In the genomic region with DNA sequence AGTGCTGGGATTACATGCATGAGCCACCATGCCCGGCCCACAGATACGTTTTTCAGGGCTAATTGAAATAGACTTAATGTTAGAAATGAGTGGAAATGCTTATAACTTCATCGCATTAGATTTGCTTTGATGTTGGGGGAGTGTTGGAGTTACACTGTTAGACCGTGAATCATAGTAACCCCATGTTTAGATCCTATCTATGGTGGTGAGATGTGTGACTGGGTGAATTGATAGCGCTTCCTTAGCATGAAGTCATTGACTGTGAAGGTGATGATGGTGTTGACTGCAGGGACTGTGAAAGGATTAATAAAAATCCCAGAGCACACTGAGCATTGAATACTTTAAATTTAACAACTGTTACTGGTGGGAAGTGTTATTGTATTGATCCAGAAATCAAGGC, we compare ENCODE assay signal across 7 cellular contexts. TPM values are rescaled to one million over a fixed set of nuclear protein-coding genes. Genes with fewer than 3 reads are reported as not detected.
DNase-seq lines count a peak whose midpoint lies in the region; ATAC-seq and TF ChIP-seq lines count a peak whose summit lies in the region.
"Had no signal": no experiment of that assay in that cellular context is flagged by ENCODE, and none has a peak within 500 bp of the region (broad histone marks: within the 10 kb centered on the region; RNA-seq: fewer than 3 reads in every experiment).

No MANE protein-coding gene starts in this region.

- peak overlapping the region; percentile 93 for H3K27ac Mint-ChIP-seq in activated naive CD4-positive, alpha-beta T cell treated with anti-CD3 and anti-CD28 coated beads, Interleukin-2, amount 10 ng/mL, durations not matched to agents 7 days and 5 days

- CTCF ChIA-PET in activated naive CD4-positive, alpha-beta T cell treated with anti-CD3 and anti-CD28 coated beads, Interleukin-2, amount 10 ng/mL, durations not matched to agents 7 days and 5 days (lab: Charles Lee), result no interaction called here

- no peak for TF ChIP-seq CTCF in esophagus squamous epithelium (IDR thresholded peaks at IDR 0.05)
- no peak for TF ChIP-seq CTCF in thyroid gland (IDR thresholded peaks at IDR 0.05)

- H3K36me3 ChIP-seq in esophagus squamous epithelium, result peaks cover 8 to 52% (median 30%) of the 10 kb centered on the region in 3 donors
- H3K36me3 ChIP-seq in subcutaneous abdominal adipose tissue (ENCODE audit: control insufficient read depth in 5 of 5, insufficient read depth in 5 of 5, low read length in 5 of 5), result peaks cover 10 to 47% (median 45%) of the 10 kb centered on the region in 5 donors
- peaks cover 31 to 40% of the 10 kb centered on the region in 2 donors for H3K36me3 ChIP-seq in thyroid gland

- H3K27ac ChIP-seq in esophagus squamous epithelium (peak overlapping the region in 1 of 4 donors; percentile 96), subcutaneous abdominal adipose tissue (ENCODE audit: low read depth, low read length) (no peak overlapping the region), thyroid gland (no peak overlapping the region)

- peaks cover 13 to 26% (median 15%) of the 10 kb centered on the region in 3 donors for H3K4me1 ChIP-seq in esophagus squamous epithelium
- H3K4me1 ChIP-seq in subcutaneous abdominal adipose tissue (ENCODE audit: control insufficient read depth in 5 of 5, insufficient read depth in 5 of 5, low read length in 5 of 5), result peaks cover 4 to 30% (median 29%) of the 10 kb centered on the region in 5 donors
- peaks cover 16 to 18% of the 10 kb centered on the region in 2 donors for H3K4me1 ChIP-seq in thyroid gland

- ATAC-seq in GM18505 (IDR thresholded peaks at IDR 0.05; ENCODE audit: unreplicated experiment), result no peak

- intact Hi-C loops in esophagus squamous epithelium (cut with DNase I) (no loop called here), thyroid gland (cut with DNase I) (no loop called here)

- peak overlapping the region in 3 of 4 donors; percentile 91 to 100 (median 96) for H3K4me3 ChIP-seq in esophagus squamous epithelium
- H3K4me3 ChIP-seq in subcutaneous abdominal adipose tissue (ENCODE audit: low read depth in 1 of 5, low read length in 5 of 5), result peak overlapping the region; percentile 89 to 98 (median 96)
- no peak overlapping the region for H3K4me3 ChIP-seq in thyroid gland (replicated peaks in 1 of 3)

- peaks cover 55% of the 10 kb centered on the region for H3K9me3 Mint-ChIP-seq in activated naive CD4-positive, alpha-beta T cell treated with anti-CD3 and anti-CD28 coated beads, Interleukin-2, amount 10 ng/mL, durations not matched to agents 7 days and 5 days

- no peaks in the 10 kb centered on the region for H3K9me3 ChIP-seq in esophagus squamous epithelium
- H3K9me3 ChIP-seq in subcutaneous abdominal adipose tissue (ENCODE audit: control insufficient read depth in 5 of 5, low read length in 5 of 5), result no peaks in the 10 kb centered on the region
- H3K9me3 ChIP-seq in thyroid gland, result no peaks in the 10 kb centered on the region

- H3K4me3 Mint-ChIP-seq in activated naive CD4-positive, alpha-beta T cell treated with anti-CD3 and anti-CD28 coated beads, Interleukin-2, amount 10 ng/mL, durations not matched to agents 7 days and 5 days, result peak overlapping the region; percentile 92

- H3K27me3 Mint-ChIP-seq in activated naive CD4-positive, alpha-beta T cell treated with anti-CD3 and anti-CD28 coated beads, Interleukin-2, amount 10 ng/mL, durations not matched to agents 7 days and 5 days, result no peaks in the 10 kb centered on the region

- WGBS in esophagus squamous epithelium, 2 donors, result 81 to 100% methylated on average over 3 to 5 of the region's 5 CpGs
- WGBS in thyroid gland, 2 donors, result 81 to 82% methylated on average over 5 of the region's 5 CpGs

- H3K27me3 ChIP-seq in esophagus squamous epithelium, result no peaks in the 10 kb centered on the region
- no peaks in the 10 kb centered on the region for H3K27me3 ChIP-seq in subcutaneous abdominal adipose tissue (ENCODE audit: control insufficient read depth in 5 of 5, insufficient read depth in 4 of 5, low read length in 5 of 5)
- H3K27me3 ChIP-seq in thyroid gland, result no peaks in the 10 kb centered on the region

- TF ChIP-seq POLR2A in esophagus squamous epithelium (IDR thresholded peaks at IDR 0.05), result no peak
- TF ChIP-seq POLR2A in thyroid gland (IDR thresholded peaks at IDR 0.05), result no peak
- TF ChIP-seq POLR2A in GM18505 (IDR thresholded peaks at IDR 0.05; ENCODE audit: borderline replicate concordance, extremely low read depth, insufficient read depth, insufficient read length), result no peak

- peak overlapping the region in 3 of 5 donors; percentile 39 to 98 (median 94) for H3K9ac ChIP-seq in subcutaneous abdominal adipose tissue (ENCODE audit: low read length in 5 of 5)

- H3K4me1 Mint-ChIP-seq in activated naive CD4-positive, alpha-beta T cell treated with anti-CD3 and anti-CD28 coated beads, Interleukin-2, amount 10 ng/mL, durations not matched to agents 7 days and 5 days, result peaks cover 31% of the 10 kb centered on the region

- DNase-seq in activated naive CD4-positive, alpha-beta T cell treated with anti-CD3 and anti-CD28 coated beads, Interleukin-2, amount 10 ng/mL, durations not matched to agents 7 days and 5 days, result no peak
- no peak for DNase-seq in activated naive CD4-positive, alpha-beta T cell treated with anti-CD3 and anti-CD28 coated beads, Interleukin-2, amount 50 U/mL, for 16 hours
- DNase-seq in esophagus squamous epithelium (lab: John Stamatoyannopoulos, UW) (no peak), thyroid gland (no peak)
- DNase-seq: COR-L47 had no signal

- H3K36me3 Mint-ChIP-seq in activated naive CD4-positive, alpha-beta T cell treated with anti-CD3 and anti-CD28 coated beads, Interleukin-2, amount 10 ng/mL, durations not matched to agents 7 days and 5 days, result peaks cover 79% of the 10 kb centered on the region

RNA-seq across cellular contexts. Expression of a gene that starts 1.7 kb away (rescaled TPM):
- total RNA-seq in esophagus squamous epithelium (10 to 100 TPM; 15.5 to 33.9 (median 27.3) TPM), thyroid gland (10 to 100 TPM; 28.2 to 90.3 (median 44.4) TPM)

RNA-seq across cellular contexts. Expression of a gene that starts 25.7 kb away (rescaled TPM):
- total RNA-seq in esophagus squamous epithelium, result not detected
- not detected for total RNA-seq in thyroid gland

RNA-seq across cellular contexts. Expression of a gene that starts 37.8 kb away (rescaled TPM):
- total RNA-seq in esophagus squamous epithelium (1 to 10 TPM in 1 of 4 donors, under 1 TPM in 2, not detected in 1; 0.35 to 1.0 (median 0.76) TPM), thyroid gland (1 to 10 TPM in 1 of 4 donors, under 1 TPM in 2, not detected in 1; 0.89 to 2.1 (median 0.98) TPM)

RNA-seq across cellular contexts. Expression of a gene that starts 47.4 kb away (rescaled TPM):
- total RNA-seq in esophagus squamous epithelium (10 to 100 TPM in 1 of 4 donors, 1 to 10 TPM in 3; 6.5 to 16.6 (median 7.6) TPM), thyroid gland (10 to 100 TPM; 16.3 to 27.5 (median 21.0) TPM)

RNA-seq across cellular contexts. Expression of a gene that starts 48.0 kb away (rescaled TPM):
- total RNA-seq in esophagus squamous epithelium, result not detected
- total RNA-seq in thyroid gland, result not detected

Comparison
In these comparisons a context has a peak if more than half of its experiments do, and no peak if none do; other contexts are left out.
1. H3K4me3 ChIP-seq: peak in esophagus squamous epithelium (3 of 4) and subcutaneous abdominal adipose tissue (5 of 5); none in thyroid gland (0 of 3).